In genomic region chr17:8189711-8190477, GRCh38 we compare ENCODE assay signal across 8 cellular contexts. TPM values are rescaled to one million over a fixed set of nuclear protein-coding genes. Genes with fewer than 3 reads are reported as not detected.
DNase-seq lines count a peak whose midpoint lies in the region; ATAC-seq and TF ChIP-seq lines count a peak whose summit lies in the region.

Gene BORCS6 (minus strand): TSS chr17:8190180. CDS start chr17:8190140, 40 bp downstream.

- H3K27me3 ChIP-seq in HUES48 (ENCODE audit: control insufficient read depth, insufficient read depth, low read length) (peaks cover 13% of the 10 kb centered on the region), NT2/D1 (ENCODE audit: insufficient read depth, insufficient read length) (peaks cover 9% of the 10 kb centered on the region)

- TF ChIP-seq CTCF in mesothelial cell of epicardium (IDR thresholded peaks at IDR 0.05; ENCODE audit: unreplicated experiment), result no peak

- H3K9me3 Mint-ChIP-seq in mesothelial cell of epicardium, result no peaks in the 10 kb centered on the region

- no peaks in the 10 kb centered on the region for H3K27me3 Mint-ChIP-seq in mesothelial cell of epicardium (ENCODE audit: low read depth)

- H3K9me3 ChIP-seq in HUES48 (ENCODE audit: control insufficient read depth, insufficient read depth, low read length) (no peaks in the 10 kb centered on the region), NT2/D1 (ENCODE audit: insufficient read depth, low read length) (no peaks in the 10 kb centered on the region)

- H3K4me1 ChIP-seq in HUES48 (ENCODE audit: control insufficient read depth, insufficient read depth, low read length) (peaks cover 8% of the 10 kb centered on the region), NT2/D1 (ENCODE audit: insufficient read depth, insufficient read length) (peaks cover 10% of the 10 kb centered on the region)

- no peaks in the 10 kb centered on the region for H3K36me3 Mint-ChIP-seq in mesothelial cell of epicardium

- H3K27ac ChIP-seq in HUES48 (ENCODE audit: low read depth, low read length), result peak within 1 kb of the TSS; percentile 52

- ATAC-seq in GM21367 (IDR thresholded peaks at IDR 0.05; ENCODE audit: unreplicated experiment), result peak; percentile 34

- H3K4me3 ChIP-seq in HUES48 (ENCODE audit: low read depth, low read length) (peak within 1 kb of the TSS; percentile 78), NT2/D1 (ENCODE audit: insufficient read length, low read depth) (peak within 1 kb of the TSS; percentile 69)

- no peak within 1 kb of the TSS for H3K4me3 Mint-ChIP-seq in mesothelial cell of epicardium

- H3K9ac ChIP-seq in HUES48 (ENCODE audit: low read depth, low read length) (no peak within 1 kb of the TSS), NT2/D1 (ENCODE audit: insufficient read length, low read depth) (peak within 1 kb of the TSS; percentile 82)

- peak within 1 kb of the TSS; percentile 85 for H3K27ac Mint-ChIP-seq in mesothelial cell of epicardium

- H3K36me3 ChIP-seq in HUES48 (ENCODE audit: control insufficient read depth, insufficient read depth, low read length) (no peaks in the 10 kb centered on the region), NT2/D1 (ENCODE audit: insufficient read depth, insufficient read length, low read length) (peaks cover 11% of the 10 kb centered on the region)

- H3K4me1 Mint-ChIP-seq in mesothelial cell of epicardium, result peaks cover 11% of the 10 kb centered on the region

- in situ Hi-C loops in endometrial microvascular endothelial cells (cut with HindIII; ENCODE audit: inconsistent ontology term, low pct_unique_long_range_greater_than_20kb, low sequenced_read_pairs), result no loop called here

- DNase-seq in COR-L47 (lab: John Stamatoyannopoulos, UW), result peak; percentile 86
- DNase-seq in NT2/D1 (ENCODE audit: low read depth, low spot score), result peak; percentile 91
- peak; percentile 86 for DNase-seq in activated CD8-positive, alpha-beta memory T cell treated with anti-CD3 and anti-CD28 coated beads, Interleukin-2, amount 50 U/mL, for 1 hour (ENCODE audit: extremely low read depth)
- peak; percentile 87 for DNase-seq in mesothelial cell of epicardium (ENCODE audit: low spot score in 2 of 2, unreplicated experiment in 2 of 2)
- peak; percentile 91 to 94 for DNase-seq in stimulated activated CD8-positive, alpha-beta memory T cell treated with anti-CD3 and anti-CD28 coated beads, Interleukin-15, amount 100 ng/mL, for 48 hours (ENCODE audit: low read depth in 2 of 2)

RNA-seq across cellular contexts. Expression of gene BORCS6, which starts in this region (rescaled TPM):
- total RNA-seq in endometrial microvascular endothelial cells (ENCODE audit: inconsistent ontology term), result 13.3 TPM
- 2.7 to 3.1 TPM (median 3.0 TPM) in 3 replicates for total RNA-seq in mesothelial cell of epicardium

Comparison
In these comparisons a context has a peak if more than half of its experiments do, and no peak if none do; other contexts are left out.
1. Peak in every context shown above with its lines: DNase-seq, ATAC-seq, H3K4me3 ChIP-seq and H3K27ac ChIP-seq.